ENCODE assay signal across 17 cellular contexts in the genomic region with DNA sequence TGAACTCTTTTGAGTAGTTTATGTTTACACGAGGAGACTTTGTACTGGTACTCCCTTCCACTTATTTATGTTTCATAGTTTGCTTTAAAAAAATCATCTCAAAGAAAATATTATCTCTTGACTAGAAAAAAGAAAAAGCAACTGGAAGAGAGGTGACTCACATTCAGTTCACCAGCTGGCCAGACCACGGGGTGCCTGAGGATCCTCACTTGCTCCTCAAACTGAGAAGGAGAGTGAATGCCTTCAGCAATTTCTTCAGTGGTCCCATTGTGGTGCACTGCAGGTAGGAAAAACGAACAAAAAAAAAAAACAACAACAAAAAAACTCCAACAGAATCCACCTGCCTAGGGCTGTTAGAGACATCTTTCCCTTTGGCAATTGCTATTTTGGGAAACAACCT.
DNase-seq lines count a peak whose midpoint lies in the region; ATAC-seq and TF ChIP-seq lines count a peak whose summit lies in the region.
"Had no signal": no experiment of that assay in that cellular context is flagged by ENCODE, and none has a peak within 500 bp of the region (broad histone marks: within the 10 kb centered on the region; RNA-seq: fewer than 3 reads in every experiment).

No MANE protein-coding gene starts in this region.

- peak overlapping the region; percentile 70 for H3K27ac Mint-ChIP-seq in CD4-positive, alpha-beta T cell
- H3K27ac Mint-ChIP-seq: type B pancreatic cell had no signal

- H3K4me2 ChIP-seq in fibroblast of lung (ENCODE audit: extremely low read depth, insufficient read depth, low read length), result no peak overlapping the region

- H3K9ac ChIP-seq in fibroblast of lung (ENCODE audit: insufficient read depth, low read length), result no peak overlapping the region

- CTCF ChIA-PET in CD4-positive, alpha-beta T cell (lab: Charles Lee), result no interaction called here

- H4K20me1 ChIP-seq in fibroblast of lung (ENCODE audit: control insufficient read depth, extremely low read depth, insufficient read depth, low read length), result no peaks in the 10 kb centered on the region

- no peaks in the 10 kb centered on the region for H3K79me2 ChIP-seq in fibroblast of lung (ENCODE audit: control insufficient read depth, insufficient read depth, low read length)

- no peaks in the 10 kb centered on the region for H3K36me3 ChIP-seq in fibroblast of lung (ENCODE audit: control insufficient read depth, insufficient read depth, low read length)

- ATAC-seq in CD4-positive, alpha-beta T cell (ENCODE audit: poor library complexity), result no peak
- ATAC-seq in GM18511 (IDR thresholded peaks at IDR 0.05; ENCODE audit: unreplicated experiment), result no peak
- ATAC-seq: heart left ventricle, left colon had no signal

- no peaks in the 10 kb centered on the region for H3K4me1 ChIP-seq in fibroblast of lung (ENCODE audit: control insufficient read depth, extremely low read depth, insufficient read depth, low read length)
- H3K4me1 ChIP-seq: heart left ventricle had no signal

- H2AFZ ChIP-seq in fibroblast of lung (ENCODE audit: low read length), result no peak overlapping the region

- POLR2A ChIA-PET in CD4-positive, alpha-beta T cell (lab: Charles Lee), result interaction anchor here (1.2 to 1.6 kb wide), 2 partner anchors 18 to 35 kb away, joined by 3 to 4 read pairs; no protein-coding TSS in a partner anchor

- no peak overlapping the region for H3K27ac ChIP-seq in CD4-positive, alpha-beta T cell (ENCODE audit: low read depth, low read length)
- H3K27ac ChIP-seq in fibroblast of lung (ENCODE audit: insufficient read depth, low read length), result no peak overlapping the region
- H3K27ac ChIP-seq: heart left ventricle had no signal

- H3K27me3 Mint-ChIP-seq in CD4-positive, alpha-beta T cell, result no peaks in the 10 kb centered on the region
- H3K27me3 Mint-ChIP-seq: activated CD4-positive, alpha-beta T cell treated with anti-CD3 and anti-CD28 coated beads, Interleukin-2, amount 10 ng/mL, durations not matched to agents 7 days and 5 days; type B pancreatic cell had no signal

- no peaks in the 10 kb centered on the region for H3K9me3 Mint-ChIP-seq in CD4-positive, alpha-beta T cell
- H3K9me3 Mint-ChIP-seq: type B pancreatic cell had no signal

- no peak overlapping the region for H3K4me3 ChIP-seq in fibroblast of lung (replicated peaks in 1 of 4; ENCODE audit: control extremely low read depth in 1 of 4, insufficient read depth in 1 of 4, low read depth in 3 of 4, low read length in 4 of 4)
- H3K4me3 ChIP-seq: heart left ventricle had no signal

- no peak for TF ChIP-seq CTCF in CD4-positive, alpha-beta T cell (IDR thresholded peaks at IDR 0.05)
- no peak for TF ChIP-seq CTCF in fibroblast of lung (conservative IDR thresholded peaks at IDR 0.05 in 1 of 2, IDR thresholded peaks at IDR 0.05 in 1 of 2; ENCODE audit: low read depth in 1 of 2, low read length in 2 of 2)

- DNase-seq in A172 (ENCODE audit: low spot score) (peak; percentile 26), NCI-H226 (peak; percentile 28), fibroblast of lung (ENCODE audit: low read depth in 2 of 2) (peak; percentile 19 to 42), NCI-H345 (lab: John Stamatoyannopoulos, UW) (no peak), DMS153 treated with DMSO at 0.1 percent for 48 hours (lab: John Stamatoyannopoulos, UW; ENCODE audit: unreplicated experiment) (no peak)
- DNase-seq in CD4-positive, alpha-beta T cell, result no peak
- DNase-seq: activated CD4-positive, alpha-beta T cell treated with anti-CD3 and anti-CD28 coated beads, Interleukin-2, amount 10 ng/mL, durations not matched to agents 7 days and 5 days; C1 segment of cervical spinal cord; left colon; NCI-H1417; NCI-H526; RPMI8226; stimulated activated CD4-positive, alpha-beta T cell treated with anti-CD3 and anti-CD28 coated beads, Interleukin-2, amount 100 ng/mL, for 48 hours; T-helper 2 cell had no signal

- no peak overlapping the region for H3K4me3 Mint-ChIP-seq in CD4-positive, alpha-beta T cell
- H3K4me3 Mint-ChIP-seq: activated CD4-positive, alpha-beta T cell treated with anti-CD3 and anti-CD28 coated beads, Interleukin-2, amount 10 ng/mL, durations not matched to agents 7 days and 5 days; type B pancreatic cell had no signal

- no peaks in the 10 kb centered on the region for H3K27me3 ChIP-seq in CD4-positive, alpha-beta T cell (ENCODE audit: control insufficient read depth, insufficient read depth, low read length)
- H3K27me3 ChIP-seq in fibroblast of lung (ENCODE audit: control insufficient read depth, insufficient read depth, low read length), result no peaks in the 10 kb centered on the region
- H3K27me3 ChIP-seq: heart left ventricle had no signal

- peaks cover 57% of the 10 kb centered on the region for H3K4me1 Mint-ChIP-seq in CD4-positive, alpha-beta T cell (ENCODE audit: low read depth)

- intact Hi-C loops in CD4-positive, alpha-beta T cell (cut with DNase I, micrococcal nuclease), result no loop called here

- peaks cover 67% of the 10 kb centered on the region for H3K36me3 Mint-ChIP-seq in CD4-positive, alpha-beta T cell (ENCODE audit: low read depth)
- H3K36me3 Mint-ChIP-seq: type B pancreatic cell had no signal

- H3K9me3 ChIP-seq in CD4-positive, alpha-beta T cell (ENCODE audit: control insufficient read depth, low read length), result no peaks in the 10 kb centered on the region
- H3K9me3 ChIP-seq in fibroblast of lung (ENCODE audit: control insufficient read depth, insufficient read depth, low read depth, low read length), result no peaks in the 10 kb centered on the region

Comparison
In these comparisons a context has a peak if more than half of its experiments do, and no peak if none do; other contexts are left out.
1. DNase-seq: peak in A172 (single experiment), NCI-H226 (single experiment) and fibroblast of lung (2 of 2); none in CD4-positive, alpha-beta T cell (0 of 10), NCI-H345 (single experiment) and DMS153 treated with DMSO at 0.1 percent for 48 hours (single experiment).